Comparison of ENCODE assay signal across 7 cellular contexts in the genomic region with DNA sequence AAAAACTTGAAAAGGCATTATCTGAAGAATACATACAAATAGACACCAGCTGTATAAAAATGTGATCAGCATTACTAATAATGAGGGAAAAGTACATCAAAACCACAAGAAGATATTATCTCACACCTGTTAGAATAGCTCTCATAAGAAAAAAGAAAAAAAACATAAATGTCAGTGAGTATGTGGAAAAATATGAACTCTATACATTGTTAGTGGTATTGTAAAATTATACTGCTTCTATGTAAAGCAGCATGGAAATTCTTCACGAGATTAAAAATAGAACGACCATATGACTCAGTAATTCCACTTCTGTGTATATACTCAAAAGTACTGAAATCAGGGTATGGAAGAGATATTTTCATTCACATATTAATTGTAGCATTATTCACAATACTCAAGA.
"Had no signal": no experiment of that assay in that cellular context is flagged by ENCODE, and none has a peak within 500 bp of the region (broad histone marks: within the 10 kb centered on the region; RNA-seq: fewer than 3 reads in every experiment).

No MANE protein-coding gene starts in this region.

- H3K27me3 Mint-ChIP-seq: IgD-negative memory B cell had no signal

- H3K36me3 Mint-ChIP-seq: IgD-negative memory B cell had no signal

- H3K27ac Mint-ChIP-seq: HFFc6, IgD-negative memory B cell had no signal

- H3K4me1 Mint-ChIP-seq: IgD-negative memory B cell had no signal

- H3K4me3 Mint-ChIP-seq: HFFc6, IgD-negative memory B cell had no signal

- DNase-seq: GM23248, GOT3, H7, HFFc6 had no signal

- ATAC-seq: HCT116, HepG2 had no signal
